In the genomic region with DNA sequence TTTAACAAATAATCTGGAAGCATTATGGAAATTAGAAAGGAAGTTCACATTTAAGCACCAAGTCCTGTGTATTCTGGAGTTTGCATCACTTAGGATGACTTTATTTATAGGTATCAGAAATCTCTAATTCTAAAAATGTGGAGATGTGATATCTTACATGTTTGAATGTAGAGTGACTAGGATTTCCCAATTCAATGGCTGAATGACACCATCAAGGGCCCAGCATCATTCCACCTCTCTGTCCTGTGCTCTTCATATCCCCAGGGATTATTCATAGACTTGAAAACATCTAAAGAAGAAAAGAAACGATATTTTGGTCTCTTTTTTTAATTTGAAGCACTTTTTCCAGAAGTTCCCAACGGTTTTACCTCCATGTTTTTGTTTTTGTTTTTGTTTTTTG, we compare ENCODE assay signal across 2 cellular contexts.
TF ChIP-seq lines count a peak whose summit lies in the region.

No MANE protein-coding gene starts in this region.

TF ChIP-seq in HCT116, 20 proteins besides CTCF, POLR2A, EP300 and RAD21:
- TF ChIP-seq ZBTB33 (IDR thresholded peaks at IDR 0.05; ENCODE audit: extremely low read depth, insufficient replicate concordance, low read length): no peak
- TF ChIP-seq SP1 (IDR thresholded peaks at IDR 0.05; ENCODE audit: low read depth): no peak
- TF ChIP-seq FOSL1 (IDR thresholded peaks at IDR 0.05; ENCODE audit: low read depth): no peak
- TF ChIP-seq POLR2AphosphoS5 (IDR thresholded peaks at IDR 0.05; ENCODE audit: low read depth, low read length): no peak
- no peak for TF ChIP-seq EZH2 (IDR thresholded peaks at IDR 0.05)
- TF ChIP-seq YY1 (IDR thresholded peaks at IDR 0.05; ENCODE audit: extremely low read depth, insufficient replicate concordance, low read depth, low read length): no peak
- TF ChIP-seq, protein P1, sequence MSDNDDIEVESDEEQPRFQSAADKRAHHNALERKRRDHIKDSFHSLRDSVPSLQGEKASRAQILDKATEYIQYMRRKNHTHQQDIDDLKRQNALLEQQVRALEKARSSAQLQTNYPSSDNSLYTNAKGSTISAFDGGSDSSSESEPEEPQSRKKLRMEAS (IDR thresholded peaks at IDR 0.05): no peak
- no peak for TF ChIP-seq EGR1 (IDR thresholded peaks at IDR 0.05; ENCODE audit: low read depth)
- TF ChIP-seq, protein P2, sequence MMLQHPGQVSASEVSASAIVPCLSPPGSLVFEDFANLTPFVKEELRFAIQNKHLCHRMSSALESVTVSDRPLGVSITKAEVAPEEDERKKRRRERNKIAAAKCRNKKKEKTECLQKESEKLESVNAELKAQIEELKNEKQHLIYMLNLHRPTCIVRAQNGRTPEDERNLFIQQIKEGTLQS (IDR thresholded peaks at IDR 0.05): no peak

TF ChIP-seq in K562, 482 proteins besides CTCF, POLR2A, EP300 and RAD21:
- TF ChIP-seq KLF10 (CRISPR knock-in tag; IDR thresholded peaks at IDR 0.05): no peak
- TF ChIP-seq TSC22D4 (tag; IDR thresholded peaks at IDR 0.05): 0 out of 2 replicates have a peak, but pooled peaks have one; percentile 10
